ENCODE assay signal across 15 cellular contexts in the genomic region with DNA sequence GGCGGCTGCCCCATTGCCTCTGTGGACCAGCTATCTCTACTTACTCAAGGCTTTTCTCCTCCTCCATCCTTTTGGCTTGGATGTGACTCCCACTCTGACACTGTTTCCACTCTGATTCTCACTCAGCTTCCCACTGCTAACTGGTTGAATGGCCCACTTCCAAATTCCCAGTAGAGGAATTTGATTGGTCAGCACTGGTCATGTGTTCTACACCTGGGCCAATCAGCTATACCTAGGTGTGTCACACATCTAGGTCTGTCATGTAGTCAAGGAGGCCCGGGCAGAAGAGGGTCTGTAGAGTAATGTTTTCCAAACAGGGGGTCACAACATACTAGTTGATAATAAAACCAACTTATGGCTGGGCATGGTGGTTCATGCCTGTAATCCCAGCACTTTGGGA. TPM values are rescaled to one million over a fixed set of nuclear protein-coding genes. Genes with fewer than 3 reads are reported as not detected.
"Had no signal": no experiment of that assay in that cellular context is flagged by ENCODE, and none has a peak within 500 bp of the region (broad histone marks: within the 10 kb centered on the region; RNA-seq: fewer than 3 reads in every experiment).

No MANE protein-coding gene starts in this region.

- H3K27ac Mint-ChIP-seq: activated CD4-positive, alpha-beta memory T cell treated with anti-CD3 and anti-CD28 coated beads, Interleukin-2, amount 10 ng/mL, durations not matched to agents 7 days and 5 days; activated naive CD4-positive, alpha-beta T cell treated with anti-CD3 and anti-CD28 coated beads, Interleukin-2, amount 50 U/mL, for 24 hours; activated T-cell treated with anti-CD3 and anti-CD28 coated beads, Interleukin-2, amount 50 U/mL, for 24 hours; naive B cell; stimulated activated memory B cell treated with anti-CD40 and anti-IgM and Interleukin-4, amounts not matched to agents 10 μg/mL and 1 μg/mL and 100 μg/mL, for 72 hours had no signal

- H3K27me3 Mint-ChIP-seq: activated CD4-positive, alpha-beta memory T cell treated with anti-CD3 and anti-CD28 coated beads, Interleukin-2, amount 10 ng/mL, durations not matched to agents 7 days and 5 days; activated naive CD4-positive, alpha-beta T cell treated with anti-CD3 and anti-CD28 coated beads, Interleukin-2, amount 50 U/mL, for 24 hours; activated T-cell treated with anti-CD3 and anti-CD28 coated beads, Interleukin-2, amount 50 U/mL, for 24 hours had no signal

- H3K9me3 Mint-ChIP-seq: activated CD4-positive, alpha-beta memory T cell treated with anti-CD3 and anti-CD28 coated beads, Interleukin-2, amount 10 ng/mL, durations not matched to agents 7 days and 5 days; activated naive CD4-positive, alpha-beta T cell treated with anti-CD3 and anti-CD28 coated beads, Interleukin-2, amount 50 U/mL, for 24 hours; activated T-cell treated with anti-CD3 and anti-CD28 coated beads, Interleukin-2, amount 50 U/mL, for 24 hours; stimulated activated memory B cell treated with anti-CD40 and anti-IgM and Interleukin-4, amounts not matched to agents 10 μg/mL and 1 μg/mL and 100 μg/mL, for 72 hours had no signal

- H3K4me3 Mint-ChIP-seq: activated CD4-positive, alpha-beta memory T cell treated with anti-CD3 and anti-CD28 coated beads, Interleukin-2, amount 10 ng/mL, durations not matched to agents 7 days and 5 days; activated naive CD4-positive, alpha-beta T cell treated with anti-CD3 and anti-CD28 coated beads, Interleukin-2, amount 50 U/mL, for 24 hours; activated T-cell treated with anti-CD3 and anti-CD28 coated beads, Interleukin-2, amount 50 U/mL, for 24 hours; naive B cell; stimulated activated memory B cell treated with anti-CD40 and anti-IgM and Interleukin-4, amounts not matched to agents 10 μg/mL and 1 μg/mL and 100 μg/mL, for 72 hours had no signal

- H3K36me3 Mint-ChIP-seq: naive B cell had no signal

- H3K4me1 Mint-ChIP-seq: activated CD4-positive, alpha-beta memory T cell treated with anti-CD3 and anti-CD28 coated beads, Interleukin-2, amount 10 ng/mL, durations not matched to agents 7 days and 5 days; naive B cell; stimulated activated memory B cell treated with anti-CD40 and anti-IgM and Interleukin-4, amounts not matched to agents 10 μg/mL and 1 μg/mL and 100 μg/mL, for 72 hours had no signal

- ATAC-seq: stimulated activated memory B cell treated with anti-CD40 and anti-IgM and Interleukin-4, amounts not matched to agents 10 μg/mL and 1 μg/mL and 100 μg/mL, for 72 hours had no signal

- DNase-seq: activated CD4-positive, alpha-beta memory T cell treated with anti-CD3 and anti-CD28 coated beads, Interleukin-2, amount 10 ng/mL, durations not matched to agents 7 days and 5 days; activated CD4-positive, alpha-beta T cell treated with anti-CD3 and anti-CD28 coated beads for 1 hour; activated effector memory CD4-positive, alpha-beta T cell treated with anti-CD3 and anti-CD28 coated beads, Interleukin-2, amount 50 U/mL, for 16 hours; activated T-cell treated with anti-CD3 and anti-CD28 coated beads, Interleukin-2, amount 50 U/mL, for 24 hours; amniotic stem cell; esophagus squamous epithelium; left ventricle myocardium inferior; naive B cell; retina; stimulated activated CD4-positive, alpha-beta T cell treated with anti-CD3 and anti-CD28 coated beads, Interleukin-2, amount 100 ng/mL, for 48 hours; T1000 had no signal

RNA-seq across cellular contexts. Expression of a gene that starts 53.3 kb away (rescaled TPM):
- total RNA-seq: fibroblast of villous mesenchyme, hepatocyte had no signal
